Comparison of ENCODE assay signal across 1 cellular context in the genomic region with DNA sequence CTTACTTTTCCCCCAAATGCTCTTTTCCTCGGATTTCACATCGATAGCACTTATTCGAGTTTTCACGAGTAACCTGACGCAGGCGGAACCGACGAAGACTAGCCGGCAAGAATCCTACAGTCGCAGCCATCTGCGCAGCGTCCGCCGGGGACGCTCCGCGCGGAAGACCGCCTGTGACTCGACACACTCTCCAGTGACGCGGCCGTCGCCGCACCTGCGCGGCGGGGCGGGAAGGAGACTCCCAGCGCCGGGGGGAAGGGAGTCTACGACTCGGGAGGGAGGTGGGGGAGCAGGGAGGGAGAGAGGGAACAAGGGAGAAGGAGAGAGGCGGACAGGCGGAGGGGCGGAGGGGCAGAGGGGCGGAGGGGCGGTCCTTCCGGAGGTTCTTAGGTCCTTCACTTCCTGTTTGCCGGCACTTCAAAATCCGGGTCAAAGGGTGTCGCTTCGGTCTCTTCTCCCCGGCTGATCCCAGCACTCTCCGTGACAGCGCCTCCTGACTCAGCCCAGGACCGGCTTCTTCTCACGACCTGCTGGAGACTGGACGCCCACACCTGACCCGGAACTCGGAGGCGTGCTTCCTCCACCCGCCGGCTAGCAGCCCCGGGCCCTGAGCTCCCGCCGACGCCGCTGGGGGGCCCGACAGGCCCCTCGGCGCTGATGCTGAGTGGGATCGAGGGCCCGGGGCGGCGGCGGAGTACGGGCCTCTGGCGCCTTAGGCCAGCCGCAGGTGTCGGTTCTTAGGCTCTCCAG.
A peak's percentile ranks its signal among the peaks of the same experiment; 100 is the strongest.
TF ChIP-seq lines count a peak whose summit lies in the region.

A gene with protein sequence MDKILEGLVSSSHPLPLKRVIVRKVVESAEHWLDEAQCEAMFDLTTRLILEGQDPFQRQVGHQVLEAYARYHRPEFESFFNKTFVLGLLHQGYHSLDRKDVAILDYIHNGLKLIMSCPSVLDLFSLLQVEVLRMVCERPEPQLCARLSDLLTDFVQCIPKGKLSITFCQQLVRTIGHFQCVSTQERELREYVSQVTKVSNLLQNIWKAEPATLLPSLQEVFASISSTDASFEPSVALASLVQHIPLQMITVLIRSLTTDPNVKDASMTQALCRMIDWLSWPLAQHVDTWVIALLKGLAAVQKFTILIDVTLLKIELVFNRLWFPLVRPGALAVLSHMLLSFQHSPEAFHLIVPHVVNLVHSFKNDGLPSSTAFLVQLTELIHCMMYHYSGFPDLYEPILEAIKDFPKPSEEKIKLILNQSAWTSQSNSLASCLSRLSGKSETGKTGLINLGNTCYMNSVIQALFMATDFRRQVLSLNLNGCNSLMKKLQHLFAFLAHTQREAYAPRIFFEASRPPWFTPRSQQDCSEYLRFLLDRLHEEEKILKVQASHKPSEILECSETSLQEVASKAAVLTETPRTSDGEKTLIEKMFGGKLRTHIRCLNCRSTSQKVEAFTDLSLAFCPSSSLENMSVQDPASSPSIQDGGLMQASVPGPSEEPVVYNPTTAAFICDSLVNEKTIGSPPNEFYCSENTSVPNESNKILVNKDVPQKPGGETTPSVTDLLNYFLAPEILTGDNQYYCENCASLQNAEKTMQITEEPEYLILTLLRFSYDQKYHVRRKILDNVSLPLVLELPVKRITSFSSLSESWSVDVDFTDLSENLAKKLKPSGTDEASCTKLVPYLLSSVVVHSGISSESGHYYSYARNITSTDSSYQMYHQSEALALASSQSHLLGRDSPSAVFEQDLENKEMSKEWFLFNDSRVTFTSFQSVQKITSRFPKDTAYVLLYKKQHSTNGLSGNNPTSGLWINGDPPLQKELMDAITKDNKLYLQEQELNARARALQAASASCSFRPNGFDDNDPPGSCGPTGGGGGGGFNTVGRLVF (plus strand): TSS at position 415 of the 750 bp plus-strand sequence. CDS start 534 bp downstream, outside the sequence.

TF ChIP-seq in HepG2, 621 proteins besides CTCF, POLR2A, EP300 and RAD21 (continued from another document and continues in another):
- peak; percentile 17; the same call in 1 of the 2 replicates for TF ChIP-seq ETV5 (CRISPR knock-in tag; IDR thresholded peaks at IDR 0.05; ENCODE audit: borderline replicate concordance)
- TF ChIP-seq ZNF274 (CRISPR knock-in tag; IDR thresholded peaks at IDR 0.05) = no peak
- TF ChIP-seq, protein P1, sequence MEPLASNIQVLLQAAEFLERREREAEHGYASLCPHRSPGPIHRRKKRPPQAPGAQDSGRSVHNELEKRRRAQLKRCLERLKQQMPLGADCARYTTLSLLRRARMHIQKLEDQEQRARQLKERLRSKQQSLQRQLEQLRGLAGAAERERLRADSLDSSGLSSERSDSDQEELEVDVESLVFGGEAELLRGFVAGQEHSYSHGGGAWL (CRISPR knock-in tag; IDR thresholded peaks at IDR 0.05) = 0 out of 2 replicates have a peak, but pooled peaks have one; percentile 66
- 0 out of 2 replicates have a peak, but pooled peaks have one; percentile 10 for TF ChIP-seq RARA (CRISPR knock-in tag; IDR thresholded peaks at IDR 0.05)
- no peak for TF ChIP-seq CHCHD3 (CRISPR knock-in tag; IDR thresholded peaks at IDR 0.05)
- TF ChIP-seq HNRNPLL (IDR thresholded peaks at IDR 0.05; ENCODE audit: low read depth, low read length, poor library complexity, severe bottlenecking) = peak; percentile 99
- peak; percentile 60 for TF ChIP-seq HNRNPK (IDR thresholded peaks at IDR 0.05; ENCODE audit: low read depth, low read length, poor library complexity, severe bottlenecking)
- TF ChIP-seq, protein P2, sequence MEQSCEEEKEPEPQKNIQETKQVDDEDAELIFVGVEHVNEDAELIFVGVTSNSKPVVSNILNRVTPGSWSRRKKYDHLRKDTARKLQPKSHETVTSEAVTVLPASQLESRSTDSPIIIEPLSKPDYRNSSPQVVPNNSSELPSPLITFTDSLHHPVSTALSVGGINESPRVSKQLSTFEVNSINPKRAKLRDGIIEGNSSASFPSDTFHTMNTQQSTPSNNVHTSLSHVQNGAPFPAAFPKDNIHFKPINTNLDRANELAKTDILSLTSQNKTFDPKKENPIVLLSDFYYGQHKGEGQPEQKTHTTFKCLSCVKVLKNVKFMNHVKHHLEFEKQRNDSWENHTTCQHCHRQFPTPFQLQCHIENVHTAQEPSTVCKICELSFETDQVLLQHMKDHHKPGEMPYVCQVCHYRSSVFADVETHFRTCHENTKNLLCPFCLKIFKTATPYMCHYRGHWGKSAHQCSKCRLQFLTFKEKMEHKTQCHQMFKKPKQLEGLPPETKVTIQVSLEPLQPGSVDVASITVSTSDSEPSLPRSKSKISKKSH (CRISPR knock-in tag; IDR thresholded peaks at IDR 0.05; ENCODE audit: borderline replicate concordance) = no peak
- TF ChIP-seq, protein P3, sequence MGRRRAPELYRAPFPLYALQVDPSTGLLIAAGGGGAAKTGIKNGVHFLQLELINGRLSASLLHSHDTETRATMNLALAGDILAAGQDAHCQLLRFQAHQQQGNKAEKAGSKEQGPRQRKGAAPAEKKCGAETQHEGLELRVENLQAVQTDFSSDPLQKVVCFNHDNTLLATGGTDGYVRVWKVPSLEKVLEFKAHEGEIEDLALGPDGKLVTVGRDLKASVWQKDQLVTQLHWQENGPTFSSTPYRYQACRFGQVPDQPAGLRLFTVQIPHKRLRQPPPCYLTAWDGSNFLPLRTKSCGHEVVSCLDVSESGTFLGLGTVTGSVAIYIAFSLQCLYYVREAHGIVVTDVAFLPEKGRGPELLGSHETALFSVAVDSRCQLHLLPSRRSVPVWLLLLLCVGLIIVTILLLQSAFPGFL (CRISPR knock-in tag; IDR thresholded peaks at IDR 0.05) = 0 out of 2 replicates have a peak, but pooled peaks have one; percentile 75
- TF ChIP-seq NCOA2 (CRISPR knock-in tag; IDR thresholded peaks at IDR 0.05) = peak; percentile 42; the same call in 1 of the 2 replicates
- TF ChIP-seq ZNF235 (CRISPR knock-in tag; IDR thresholded peaks at IDR 0.05; ENCODE audit: borderline replicate concordance) = 0 out of 2 replicates have a peak, but pooled peaks have one; percentile 40
- TF ChIP-seq, protein P4, sequence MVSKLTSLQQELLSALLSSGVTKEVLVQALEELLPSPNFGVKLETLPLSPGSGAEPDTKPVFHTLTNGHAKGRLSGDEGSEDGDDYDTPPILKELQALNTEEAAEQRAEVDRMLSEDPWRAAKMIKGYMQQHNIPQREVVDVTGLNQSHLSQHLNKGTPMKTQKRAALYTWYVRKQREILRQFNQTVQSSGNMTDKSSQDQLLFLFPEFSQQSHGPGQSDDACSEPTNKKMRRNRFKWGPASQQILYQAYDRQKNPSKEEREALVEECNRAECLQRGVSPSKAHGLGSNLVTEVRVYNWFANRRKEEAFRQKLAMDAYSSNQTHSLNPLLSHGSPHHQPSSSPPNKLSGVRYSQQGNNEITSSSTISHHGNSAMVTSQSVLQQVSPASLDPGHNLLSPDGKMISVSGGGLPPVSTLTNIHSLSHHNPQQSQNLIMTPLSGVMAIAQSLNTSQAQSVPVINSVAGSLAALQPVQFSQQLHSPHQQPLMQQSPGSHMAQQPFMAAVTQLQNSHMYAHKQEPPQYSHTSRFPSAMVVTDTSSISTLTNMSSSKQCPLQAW (CRISPR knock-in tag; IDR thresholded peaks at IDR 0.05) = peak; percentile 29; the same call in 1 of the 2 replicates
- TF ChIP-seq, protein P5, sequence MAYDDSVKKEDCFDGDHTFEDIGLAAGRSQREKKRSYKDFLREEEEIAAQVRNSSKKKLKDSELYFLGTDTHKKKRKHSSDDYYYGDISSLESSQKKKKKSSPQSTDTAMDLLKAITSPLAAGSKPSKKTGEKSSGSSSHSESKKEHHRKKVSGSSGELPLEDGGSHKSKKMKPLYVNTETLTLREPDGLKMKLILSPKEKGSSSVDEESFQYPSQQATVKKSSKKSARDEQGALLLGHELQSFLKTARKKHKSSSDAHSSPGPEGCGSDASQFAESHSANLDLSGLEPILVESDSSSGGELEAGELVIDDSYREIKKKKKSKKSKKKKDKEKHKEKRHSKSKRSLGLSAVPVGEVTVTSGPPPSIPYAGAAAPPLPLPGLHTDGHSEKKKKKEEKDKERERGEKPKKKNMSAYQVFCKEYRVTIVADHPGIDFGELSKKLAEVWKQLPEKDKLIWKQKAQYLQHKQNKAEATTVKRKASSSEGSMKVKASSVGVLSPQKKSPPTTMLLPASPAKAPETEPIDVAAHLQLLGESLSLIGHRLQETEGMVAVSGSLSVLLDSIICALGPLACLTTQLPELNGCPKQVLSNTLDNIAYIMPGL (CRISPR knock-in tag; IDR thresholded peaks at IDR 0.05; ENCODE audit: borderline replicate concordance in 1 of 2, low read depth in 1 of 2) = 0 out of 4 replicates have a peak, but pooled peaks of 1 of the 2 experiments have one; percentile 62
- TF ChIP-seq, protein P6, sequence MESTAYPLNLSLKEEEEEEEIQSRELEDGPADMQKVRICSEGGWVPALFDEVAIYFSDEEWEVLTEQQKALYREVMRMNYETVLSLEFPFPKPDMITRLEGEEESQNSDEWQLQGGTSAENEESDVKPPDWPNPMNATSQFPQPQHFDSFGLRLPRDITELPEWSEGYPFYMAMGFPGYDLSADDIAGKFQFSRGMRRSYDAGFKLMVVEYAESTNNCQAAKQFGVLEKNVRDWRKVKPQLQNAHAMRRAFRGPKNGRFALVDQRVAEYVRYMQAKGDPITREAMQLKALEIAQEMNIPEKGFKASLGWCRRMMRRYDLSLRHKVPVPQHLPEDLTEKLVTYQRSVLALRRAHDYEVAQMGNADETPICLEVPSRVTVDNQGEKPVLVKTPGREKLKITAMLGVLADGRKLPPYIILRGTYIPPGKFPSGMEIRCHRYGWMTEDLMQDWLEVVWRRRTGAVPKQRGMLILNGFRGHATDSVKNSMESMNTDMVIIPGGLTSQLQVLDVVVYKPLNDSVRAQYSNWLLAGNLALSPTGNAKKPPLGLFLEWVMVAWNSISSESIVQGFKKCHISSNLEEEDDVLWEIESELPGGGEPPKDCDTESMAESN (CRISPR knock-in tag; conservative IDR thresholded peaks at IDR 0.05) = peak; percentile 48; the same call in 1 of the 2 replicates
- peak; percentile 58; the same call in 1 of the 2 replicates for TF ChIP-seq ATF7-NPFF (CRISPR knock-in tag; IDR thresholded peaks at IDR 0.05; ENCODE audit: low read depth)
- no peak for TF ChIP-seq ZNF484 (CRISPR knock-in tag; IDR thresholded peaks at IDR 0.05; ENCODE audit: borderline replicate concordance, low read depth)
- TF ChIP-seq, protein P7, sequence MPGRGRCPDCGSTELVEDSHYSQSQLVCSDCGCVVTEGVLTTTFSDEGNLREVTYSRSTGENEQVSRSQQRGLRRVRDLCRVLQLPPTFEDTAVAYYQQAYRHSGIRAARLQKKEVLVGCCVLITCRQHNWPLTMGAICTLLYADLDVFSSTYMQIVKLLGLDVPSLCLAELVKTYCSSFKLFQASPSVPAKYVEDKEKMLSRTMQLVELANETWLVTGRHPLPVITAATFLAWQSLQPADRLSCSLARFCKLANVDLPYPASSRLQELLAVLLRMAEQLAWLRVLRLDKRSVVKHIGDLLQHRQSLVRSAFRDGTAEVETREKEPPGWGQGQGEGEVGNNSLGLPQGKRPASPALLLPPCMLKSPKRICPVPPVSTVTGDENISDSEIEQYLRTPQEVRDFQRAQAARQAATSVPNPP (CRISPR knock-in tag; IDR thresholded peaks at IDR 0.05) = no peak
- no peak; the same call in 1 of the 2 replicates for TF ChIP-seq ZBTB21 (CRISPR knock-in tag; IDR thresholded peaks at IDR 0.05)
- 0 out of 2 replicates have a peak, but pooled peaks have one; percentile 33 for TF ChIP-seq GATAD1 (CRISPR knock-in tag; IDR thresholded peaks at IDR 0.05)
- TF ChIP-seq TBX2 (CRISPR knock-in tag; IDR thresholded peaks at IDR 0.05; ENCODE audit: borderline replicate concordance) = 0 out of 2 replicates have a peak, but pooled peaks have one; percentile 5
- no peak for TF ChIP-seq ESRRA (CRISPR knock-in tag; IDR thresholded peaks at IDR 0.05; ENCODE audit: low read depth)
- peak; percentile 51 for TF ChIP-seq ELF1 (CRISPR knock-in tag; IDR thresholded peaks at IDR 0.05)
- no peak for TF ChIP-seq ZFP36 (IDR thresholded peaks at IDR 0.05; ENCODE audit: borderline replicate concordance, low read depth, low read length, partially characterized antibody)
- 0 out of 2 replicates have a peak, but pooled peaks have one; percentile 5 for TF ChIP-seq ZNF780A (CRISPR knock-in tag; IDR thresholded peaks at IDR 0.05)
- peak; percentile 32; the same call in 1 of the 2 replicates for TF ChIP-seq ATF1 (CRISPR knock-in tag; IDR thresholded peaks at IDR 0.05)
- TF ChIP-seq, protein P8, sequence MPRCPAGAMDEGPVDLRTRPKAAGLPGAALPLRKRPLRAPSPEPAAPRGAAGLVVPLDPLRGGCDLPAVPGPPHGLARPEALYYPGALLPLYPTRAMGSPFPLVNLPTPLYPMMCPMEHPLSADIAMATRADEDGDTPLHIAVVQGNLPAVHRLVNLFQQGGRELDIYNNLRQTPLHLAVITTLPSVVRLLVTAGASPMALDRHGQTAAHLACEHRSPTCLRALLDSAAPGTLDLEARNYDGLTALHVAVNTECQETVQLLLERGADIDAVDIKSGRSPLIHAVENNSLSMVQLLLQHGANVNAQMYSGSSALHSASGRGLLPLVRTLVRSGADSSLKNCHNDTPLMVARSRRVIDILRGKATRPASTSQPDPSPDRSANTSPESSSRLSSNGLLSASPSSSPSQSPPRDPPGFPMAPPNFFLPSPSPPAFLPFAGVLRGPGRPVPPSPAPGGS (CRISPR knock-in tag; IDR thresholded peaks at IDR 0.05) = no peak
- 0 out of 2 replicates have a peak, but pooled peaks have one; percentile 32 for TF ChIP-seq HMG20A (CRISPR knock-in tag; IDR thresholded peaks at IDR 0.05; ENCODE audit: borderline replicate concordance)
- TF ChIP-seq, protein P9, sequence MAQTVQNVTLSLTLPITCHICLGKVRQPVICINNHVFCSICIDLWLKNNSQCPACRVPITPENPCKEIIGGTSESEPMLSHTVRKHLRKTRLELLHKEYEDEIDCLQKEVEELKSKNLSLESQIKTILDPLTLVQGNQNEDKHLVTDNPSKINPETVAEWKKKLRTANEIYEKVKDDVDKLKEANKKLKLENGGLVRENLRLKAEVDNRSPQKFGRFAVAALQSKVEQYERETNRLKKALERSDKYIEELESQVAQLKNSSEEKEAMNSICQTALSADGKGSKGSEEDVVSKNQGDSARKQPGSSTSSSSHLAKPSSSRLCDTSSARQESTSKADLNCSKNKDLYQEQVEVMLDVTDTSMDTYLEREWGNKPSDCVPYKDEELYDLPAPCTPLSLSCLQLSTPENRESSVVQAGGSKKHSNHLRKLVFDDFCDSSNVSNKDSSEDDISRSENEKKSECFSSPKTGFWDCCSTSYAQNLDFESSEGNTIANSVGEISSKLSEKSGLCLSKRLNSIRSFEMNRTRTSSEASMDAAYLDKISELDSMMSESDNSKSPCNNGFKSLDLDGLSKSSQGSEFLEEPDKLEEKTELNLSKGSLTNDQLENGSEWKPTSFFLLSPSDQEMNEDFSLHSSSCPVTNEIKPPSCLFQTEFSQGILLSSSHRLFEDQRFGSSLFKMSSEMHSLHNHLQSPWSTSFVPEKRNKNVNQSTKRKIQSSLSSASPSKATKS (CRISPR knock-in tag; IDR thresholded peaks at IDR 0.05) = no peak
